In the genomic region with DNA sequence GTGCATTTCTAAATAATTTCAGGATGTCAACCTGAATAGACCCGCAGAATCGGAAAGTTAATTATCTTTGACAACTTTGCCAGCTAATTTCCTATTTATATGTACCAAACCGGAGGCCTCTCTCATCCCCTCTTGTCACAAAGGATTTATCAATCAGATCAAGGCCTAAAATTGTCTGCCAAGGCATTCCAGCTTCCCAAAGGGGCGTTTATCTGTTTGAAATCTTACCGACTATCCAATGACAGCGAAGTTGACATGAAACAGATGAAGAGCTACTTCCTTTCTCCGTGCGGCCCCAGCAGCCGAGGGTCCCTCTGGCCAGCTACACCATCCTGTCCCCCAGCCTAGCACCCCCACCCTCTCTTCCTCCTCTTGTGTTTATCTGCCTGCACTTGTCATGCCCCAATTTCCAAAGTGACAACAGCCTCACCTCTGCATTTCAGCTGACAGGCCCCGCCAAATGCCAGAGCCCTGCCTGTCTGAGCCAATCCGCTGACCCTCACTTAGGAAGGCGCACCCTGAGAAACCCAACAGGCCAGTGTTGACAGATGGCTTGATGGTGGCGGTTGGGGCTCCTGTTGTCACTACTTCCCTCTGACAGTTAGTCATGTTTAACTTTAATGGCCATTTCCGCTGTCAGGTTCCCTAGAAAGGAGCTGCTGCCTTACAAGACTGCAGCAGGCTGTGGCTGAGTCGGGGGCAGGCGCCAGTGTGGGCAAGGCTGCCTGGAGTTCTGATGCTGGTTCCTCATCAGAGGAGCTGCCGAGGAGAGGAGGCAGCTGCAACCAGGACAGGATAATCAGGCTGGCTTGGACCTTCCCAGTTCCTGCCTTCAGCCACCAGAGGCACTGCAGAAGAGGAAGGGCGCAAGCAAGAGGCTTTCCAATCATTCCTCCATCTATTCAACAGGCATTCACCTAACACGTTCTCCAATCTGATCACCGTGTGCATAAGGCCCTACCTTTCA, we compare ENCODE assay signal across 10 cellular contexts.
DNase-seq lines count a peak whose midpoint lies in the region; ATAC-seq and TF ChIP-seq lines count a peak whose summit lies in the region.
"Had no signal": no experiment of that assay in that cellular context is flagged by ENCODE, and none has a peak within 500 bp of the region (broad histone marks: within the 10 kb centered on the region; RNA-seq: fewer than 3 reads in every experiment).

No MANE protein-coding gene starts in this region.

- H3K27me3 Mint-ChIP-seq in WTC11 (ENCODE audit: low read depth) = no peaks in the 10 kb centered on the region

- H3K79me2 ChIP-seq in mesendoderm (ENCODE audit: control insufficient read depth, insufficient read depth, low read length) = no peaks in the 10 kb centered on the region

- peak; percentile 30 for TF ChIP-seq CTCF in HFF-Myc (IDR thresholded peaks at IDR 0.05; ENCODE audit: low read depth, low read length, missing control alignments)
- TF ChIP-seq CTCF in WTC11 (IDR thresholded peaks at IDR 0.05) = no peak

- peaks cover 4% of the 10 kb centered on the region for H3K9me3 Mint-ChIP-seq in WTC11

- H3K27ac Mint-ChIP-seq in WTC11 = no peak overlapping the region

- no peak overlapping the region for H2AK5ac ChIP-seq in mesendoderm (ENCODE audit: low read length)

- WGBS in mesendoderm (ENCODE audit: extremely low coverage, insufficient coverage, low lambda C conversion rate) = no CpG with 5 or more reads among the region's 20 CpGs

- H3K4me3 ChIP-seq in HFF-Myc (replicated peaks; ENCODE audit: low read depth, low read length) (no peak overlapping the region), mesendoderm (ENCODE audit: low read length) (no peak overlapping the region)

- H3K36me3 ChIP-seq in mesendoderm (ENCODE audit: control insufficient read depth, insufficient read depth, low read length) = no peaks in the 10 kb centered on the region

- no peak overlapping the region for H3K18ac ChIP-seq in mesendoderm (ENCODE audit: low read length)

- ATAC-seq in WTC11 (peak; percentile 97), GM19397 (IDR thresholded peaks at IDR 0.05; ENCODE audit: unreplicated experiment) (no peak)

- no peak overlapping the region for H2BK120ac ChIP-seq in mesendoderm (ENCODE audit: low read depth, low read length)

- no peak overlapping the region for H3K4me3 Mint-ChIP-seq in WTC11

- H4K5ac ChIP-seq in mesendoderm (ENCODE audit: low read length) = no peak overlapping the region

- no peak overlapping the region for H3K56ac ChIP-seq in mesendoderm (ENCODE audit: low read length)

- H3K4me1 ChIP-seq in mesendoderm (ENCODE audit: control insufficient read depth, low read depth, low read length) = no peaks in the 10 kb centered on the region

- peak; percentile 9 for DNase-seq in COLO668 (lab: John Stamatoyannopoulos, UW; ENCODE audit: unreplicated experiment)
- no peak for DNase-seq in HFF-Myc (ENCODE audit: extremely low read depth, low read depth)
- DNase-seq in WTC11 (ENCODE audit: low spot score) = peak; percentile 50
- peak; percentile 63 for DNase-seq in mesendoderm
- DNase-seq in substantia nigra (lab: John Stamatoyannopoulos, UW) = no peak
- no peak for DNase-seq in NCI-H187 treated with DMSO at 0.1 percent for 48 hours (lab: John Stamatoyannopoulos, UW)
- no peak for DNase-seq in OCI-M2 (lab: John Stamatoyannopoulos, UW; ENCODE audit: unreplicated experiment)
- DNase-seq: NCI-H69; stimulated activated CD4-positive, alpha-beta T cell treated with anti-CD3 and anti-CD28 coated beads, Interleukin-1b, Interleukin-23, amount 100 ng/mL, for 48 hours had no signal

- no peak overlapping the region for H3K4ac ChIP-seq in mesendoderm (ENCODE audit: low read depth, low read length)

- H3K27me3 ChIP-seq in mesendoderm (ENCODE audit: insufficient read depth, low read length, poor library complexity) = no peaks in the 10 kb centered on the region

- CTCF ChIA-PET in WTC11 (lab: Charles Lee) = interaction anchor here (0.6 to 1.4 kb wide), 6 partner anchors 9 to 98 kb away, joined by 3 to 10 read pairs (median 3); no protein-coding TSS in a partner anchor

- POLR2A ChIA-PET in WTC11 (lab: Charles Lee) = no interaction called here

- no peak overlapping the region for H3K9ac ChIP-seq in mesendoderm (ENCODE audit: low read length)

- H3K36me3 Mint-ChIP-seq in WTC11 = no peaks in the 10 kb centered on the region

- no peak overlapping the region for H2BK5ac ChIP-seq in mesendoderm (ENCODE audit: low read length)

- H2BK15ac ChIP-seq in mesendoderm (replicated peaks; ENCODE audit: low read depth) = no peak overlapping the region

- H3K4me1 Mint-ChIP-seq in WTC11 = no peaks in the 10 kb centered on the region

- no peak overlapping the region for H3K23ac ChIP-seq in mesendoderm (ENCODE audit: low read length)

- H3K27ac ChIP-seq in mesendoderm (ENCODE audit: low read depth, low read length) (no peak overlapping the region), substantia nigra (ENCODE audit: low read depth, low read length, poor library complexity, severe bottlenecking) (no peak overlapping the region)

- no peaks in the 10 kb centered on the region for H3K79me1 ChIP-seq in mesendoderm (ENCODE audit: low read length)

- H3K4me2 ChIP-seq in mesendoderm (ENCODE audit: low read length) = no peak overlapping the region

- no peak overlapping the region for H4K8ac ChIP-seq in mesendoderm (ENCODE audit: low read depth, low read length)

TF ChIP-seq in WTC11, 78 proteins besides CTCF, POLR2A, EP300 and RAD21:
- TF ChIP-seq CREM (CRISPR knock-in tag; IDR thresholded peaks at IDR 0.05) = no peak
- no peak for TF ChIP-seq ZBTB43 (CRISPR knock-in tag; IDR thresholded peaks at IDR 0.05)
- TF ChIP-seq SP1 (CRISPR knock-in tag; conservative IDR thresholded peaks at IDR 0.05) = no peak
- TF ChIP-seq, protein P1, sequence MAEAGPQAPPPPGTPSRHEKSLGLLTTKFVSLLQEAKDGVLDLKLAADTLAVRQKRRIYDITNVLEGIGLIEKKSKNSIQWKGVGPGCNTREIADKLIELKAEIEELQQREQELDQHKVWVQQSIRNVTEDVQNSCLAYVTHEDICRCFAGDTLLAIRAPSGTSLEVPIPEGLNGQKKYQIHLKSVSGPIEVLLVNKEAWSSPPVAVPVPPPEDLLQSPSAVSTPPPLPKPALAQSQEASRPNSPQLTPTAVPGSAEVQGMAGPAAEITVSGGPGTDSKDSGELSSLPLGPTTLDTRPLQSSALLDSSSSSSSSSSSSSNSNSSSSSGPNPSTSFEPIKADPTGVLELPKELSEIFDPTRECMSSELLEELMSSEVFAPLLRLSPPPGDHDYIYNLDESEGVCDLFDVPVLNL (CRISPR knock-in tag; IDR thresholded peaks at IDR 0.05; ENCODE audit: borderline replicate concordance, low read depth) = no peak

Comparison
In these comparisons a context has a peak if more than half of its experiments do, and no peak if none do; other contexts are left out.
1. DNase-seq: peak in COLO668 (single experiment), WTC11 (single experiment) and mesendoderm (single experiment); none in HFF-Myc (single experiment), substantia nigra (0 of 49), NCI-H187 treated with DMSO at 0.1 percent for 48 hours (single experiment) and OCI-M2 (single experiment).